ENCODE assay signal across 8 cellular contexts in the genomic region with DNA sequence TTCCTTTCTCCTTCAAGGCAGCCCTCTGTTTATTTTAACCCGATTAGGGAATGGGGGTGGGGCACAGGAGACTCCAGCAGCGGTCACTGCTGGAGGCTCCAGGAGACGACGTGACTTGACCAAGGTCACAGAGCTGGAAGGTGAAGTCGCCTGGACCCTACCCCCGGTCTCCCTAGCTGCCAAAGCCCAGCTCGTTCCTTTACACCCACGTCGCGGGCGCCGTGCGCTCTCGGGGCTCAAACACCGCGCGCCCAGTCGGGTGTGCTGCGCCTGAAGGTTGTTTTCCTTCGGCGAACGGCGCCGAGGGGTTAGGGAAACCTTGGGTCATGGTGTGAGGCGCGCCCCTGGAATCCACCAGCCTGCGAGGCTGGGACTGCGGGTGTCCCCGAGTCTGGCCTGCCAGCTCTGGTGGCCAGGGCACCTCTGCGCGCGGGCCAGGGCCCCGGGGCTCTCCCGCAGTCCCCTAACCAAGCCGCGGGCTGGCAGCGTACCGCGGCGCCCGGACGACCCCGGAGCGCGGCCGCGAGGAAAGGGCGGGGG. TPM values are rescaled to one million over a fixed set of nuclear protein-coding genes. Genes with fewer than 3 reads are reported as not detected.
A peak's percentile ranks its signal among the peaks of the same experiment; 100 is the strongest.
DNase-seq lines count a peak whose midpoint lies in the region; ATAC-seq and TF ChIP-seq lines count a peak whose summit lies in the region.

No MANE protein-coding gene starts in this region.

- DNase-seq in heart right ventricle: no peak
- DNase-seq in left cardiac atrium: no peak
- DNase-seq in WTC11 (ENCODE audit: low spot score): no peak
- peak; percentile 31 for DNase-seq in left kidney (ENCODE audit: low read depth, low spot score)
- no peak for DNase-seq in type B pancreatic cell (ENCODE audit: extremely low spot score, unreplicated experiment)
- DNase-seq in left colon: no peak
- no peak for DNase-seq in NCI-H510A treated with DMSO at 0.1 percent for 48 hours (lab: John Stamatoyannopoulos, UW)
- DNase-seq in NCI-H2171 treated with DMSO at 0.1 percent for 48 hours (lab: John Stamatoyannopoulos, UW): no peak

- 0 to 1% methylated on average over 44 to 48 of the region's 48 CpGs for WGBS in heart right ventricle, 2 donors

- H3K4me3 ChIP-seq in heart right ventricle: peak overlapping the region in 9 of 10 donors; percentile 19 to 46 (median 34)

- H3K36me3 Mint-ChIP-seq in WTC11 (no peaks in the 10 kb centered on the region), type B pancreatic cell (no peaks in the 10 kb centered on the region)

- H3K27me3 ChIP-seq in heart right ventricle: peaks cover 11 to 93% (median 85%) of the 10 kb centered on the region in 7 donors

- H3K4me1 Mint-ChIP-seq in WTC11: peaks cover 33% of the 10 kb centered on the region
- H3K4me1 Mint-ChIP-seq in type B pancreatic cell (ENCODE audit: unreplicated experiment): peaks cover 12% of the 10 kb centered on the region

- POLR2A ChIA-PET in WTC11 (lab: Charles Lee): no interaction called here

- H3K4me3 Mint-ChIP-seq in WTC11 (peak overlapping the region; percentile 75), type B pancreatic cell (peak overlapping the region; percentile 82)

- H3K9me3 Mint-ChIP-seq in WTC11: no peaks in the 10 kb centered on the region
- no peaks in the 10 kb centered on the region for H3K9me3 Mint-ChIP-seq in type B pancreatic cell

- ATAC-seq in heart right ventricle (no peak), left cardiac atrium (no peak), WTC11 (peak; percentile 8), left colon (no peak)

- H3K36me3 ChIP-seq in heart right ventricle: no peaks in the 10 kb centered on the region

- H3K27me3 Mint-ChIP-seq in WTC11 (ENCODE audit: low read depth) (peaks cover 67% of the 10 kb centered on the region), type B pancreatic cell (peaks cover 81% of the 10 kb centered on the region)

- peaks cover 2 to 19% (median 16%) of the 10 kb centered on the region in 9 donors for H3K4me1 ChIP-seq in heart right ventricle

- no peak overlapping the region for H3K27ac ChIP-seq in heart right ventricle

- H3K27ac Mint-ChIP-seq in WTC11 (no peak overlapping the region), type B pancreatic cell (no peak overlapping the region)

- CTCF ChIA-PET in WTC11 (lab: Charles Lee): interaction anchor here (0.6 to 1.9 kb wide), 11 partner anchors 25 to 500 kb away, joined by 3 to 19 read pairs (median 4); no protein-coding TSS in a partner anchor

- intact Hi-C loops in heart right ventricle (cut with DNase I) (loop anchor here in 4 of 10 donors (10.0 kb wide), 2 partner anchors 145 to 155 kb away; no protein-coding TSS in a partner anchor), left cardiac atrium (cut with DNase I) (loop anchor here in 1 of 2 donors (10.0 kb wide), 1 partner anchor 155 kb away; no protein-coding TSS in a partner anchor), left colon (cut with DNase I, micrococcal nuclease) (no loop called here)

- TF ChIP-seq CTCF in heart right ventricle (IDR thresholded peaks at IDR 0.05): no peak
- TF ChIP-seq CTCF in WTC11 (IDR thresholded peaks at IDR 0.05): no peak
- no peak for TF ChIP-seq CTCF in type B pancreatic cell (conservative IDR thresholded peaks at IDR 0.05)

- H3K9me3 ChIP-seq in heart right ventricle: no peaks in the 10 kb centered on the region

TF ChIP-seq in WTC11, 78 proteins besides CTCF, POLR2A, EP300 and RAD21:
- TF ChIP-seq FOXK1 (CRISPR knock-in tag; IDR thresholded peaks at IDR 0.05) (0 out of 2 replicates have a peak, but pooled peaks have one; percentile 22), ZNF671 (CRISPR knock-in tag; IDR thresholded peaks at IDR 0.05) (no peak), FOXP1 (CRISPR knock-in tag; IDR thresholded peaks at IDR 0.05; ENCODE audit: borderline replicate concordance) (peak; percentile 24; the same call in 1 of the 2 replicates)

RNA-seq across cellular contexts. Expression of gene UNC5A, which starts 0.7 kb away (rescaled TPM):
- total RNA-seq in heart right ventricle (under 1 TPM in 4 of 10 donors, not detected in 6; 0.06 to 0.35 (median 0.09) TPM), left cardiac atrium (under 1 TPM; 0.35 to 0.50 TPM), WTC11 (2021) (7.9 to 10.2 TPM (median 9.4 TPM) in 3 replicates), type B pancreatic cell (ENCODE audit: low replicate concordance) (1.4 and 1.7 TPM in 2 replicates), left colon (not detected)
- under 1 TPM in 1 of 2 donors, not detected in 1; 0.01 TPM for polyA plus RNA-seq in heart right ventricle
